ENCODE assay signal across 14 cellular contexts in genomic region chr1:66403031-66403731, GRCh38.
DNase-seq lines count a peak whose midpoint lies in the region; ATAC-seq, FAIRE-seq and TF ChIP-seq lines count a peak whose summit lies in the region.
"Had no signal": no experiment of that assay in that cellular context is flagged by ENCODE, and none has a peak within 500 bp of the region (broad histone marks: within the 10 kb centered on the region; RNA-seq: fewer than 3 reads in every experiment).

No MANE protein-coding gene starts in this region.

- H3K27ac ChIP-seq in HCT116 (ENCODE audit: low read depth, low read length): no peak overlapping the region
- H3K27ac ChIP-seq in caudate nucleus (ENCODE audit: low read depth, low read length): peak overlapping the region; percentile 52
- H3K27ac ChIP-seq in neural progenitor cell: no peak overlapping the region
- H3K27ac ChIP-seq in effector memory CD4-positive, alpha-beta T cell (ENCODE audit: insufficient read depth, low read length, poor library complexity, severe bottlenecking): no peak overlapping the region
- H3K27ac ChIP-seq: GM23248, neutrophil had no signal

- no peaks in the 10 kb centered on the region for H3K27me3 Mint-ChIP-seq in neural progenitor cell (ENCODE audit: insufficient read depth, low read depth)
- H3K27me3 Mint-ChIP-seq: activated naive CD8-positive, alpha-beta T cell had no signal

- RAD21 ChIA-PET in HCT116 (lab: Charles Lee; ENCODE audit: low non-redundant PET in 1 of 2, low total read pairs in 2 of 2, uncharacterized antibody in 2 of 2, unreplicated experiment in 2 of 2): no interaction called here

- CTCF ChIA-PET in HCT116 (lab: Charles Lee): no interaction called here

- H3K4me1 ChIP-seq in HCT116 (ENCODE audit: control insufficient read depth in 1 of 2, insufficient read depth in 2 of 2, low read length in 2 of 2) (no peaks in the 10 kb centered on the region), neural progenitor cell (no peaks in the 10 kb centered on the region)
- no peaks in the 10 kb centered on the region for H3K4me1 ChIP-seq in effector memory CD4-positive, alpha-beta T cell (ENCODE audit: control insufficient read depth, insufficient read depth, low read length, poor library complexity, severe bottlenecking)

- H3K36me3 Mint-ChIP-seq in neural progenitor cell: no peaks in the 10 kb centered on the region
- H3K36me3 Mint-ChIP-seq: CD14-positive monocyte had no signal

- H3K9me3 ChIP-seq in HCT116 (ENCODE audit: control insufficient read depth in 1 of 2, insufficient read depth in 1 of 2, low read depth in 1 of 2, low read length in 2 of 2) (no peaks in the 10 kb centered on the region), neural progenitor cell (ENCODE audit: low read depth) (no peaks in the 10 kb centered on the region)
- no peaks in the 10 kb centered on the region for H3K9me3 ChIP-seq in effector memory CD4-positive, alpha-beta T cell (ENCODE audit: control insufficient read depth, low read length)
- H3K9me3 ChIP-seq: neutrophil had no signal

- H3K36me3 ChIP-seq in HCT116 (ENCODE audit: control insufficient read depth in 1 of 2, insufficient read depth in 2 of 2, low read length in 2 of 2): no peaks in the 10 kb centered on the region
- no peaks in the 10 kb centered on the region for H3K36me3 ChIP-seq in neural progenitor cell
- H3K36me3 ChIP-seq in effector memory CD4-positive, alpha-beta T cell (ENCODE audit: control insufficient read depth, insufficient read depth, low read length): no peaks in the 10 kb centered on the region
- H3K36me3 ChIP-seq: neutrophil had no signal

- H3K9ac ChIP-seq in HCT116 (ENCODE audit: low read length) (no peak overlapping the region), neural progenitor cell (no peak overlapping the region)
- H3K9ac ChIP-seq: GM23248 had no signal

- H3K4me3 ChIP-seq in HCT116 (replicated peaks in 1 of 2; ENCODE audit: low read depth in 1 of 2, low read length in 2 of 2) (no peak overlapping the region), neural progenitor cell (no peak overlapping the region)
- H3K4me3 ChIP-seq in effector memory CD4-positive, alpha-beta T cell (ENCODE audit: insufficient read depth, low read depth, low read length, poor library complexity, severe bottlenecking): no peak overlapping the region
- H3K4me3 ChIP-seq: GM23248 had no signal

- ATAC-seq in HCT116 (peak; percentile 53), HG03565 (IDR thresholded peaks at IDR 0.05; ENCODE audit: unreplicated experiment) (no peak), GM21528 (IDR thresholded peaks at IDR 0.05; ENCODE audit: low FRiP score, unreplicated experiment) (no peak)
- ATAC-seq: HepG2 had no signal

- no peaks in the 10 kb centered on the region for H3K9me3 Mint-ChIP-seq in neural progenitor cell

- intact Hi-C loops in HCT116 (cut with micrococcal nuclease): no loop called here

- DNase-seq in D721Med (ENCODE audit: insufficient read length, low spot score) (no peak), HCT116 (ENCODE audit: low read depth, low spot score) (no peak), caudate nucleus (lab: John Stamatoyannopoulos, UW) (no peak), neural progenitor cell (ENCODE audit: low spot score) (no peak), Kasumi-1 (lab: John Stamatoyannopoulos, UW) (no peak)
- no peak for DNase-seq in effector memory CD4-positive, alpha-beta T cell
- DNase-seq: GM23248, NCI-H2081 treated with DMSO at 0.1 percent for 48 hours had no signal

- no peaks in the 10 kb centered on the region for H3K9me2 ChIP-seq in HCT116 (ENCODE audit: insufficient read depth)

- H3K4me1 Mint-ChIP-seq in neural progenitor cell: peaks cover 10% of the 10 kb centered on the region

- H3K79me2 ChIP-seq in HCT116 (ENCODE audit: insufficient read depth, low read length): no peaks in the 10 kb centered on the region
- no peaks in the 10 kb centered on the region for H3K79me2 ChIP-seq in neural progenitor cell (ENCODE audit: low read depth)

- TF ChIP-seq CTCF in D721Med (IDR thresholded peaks at IDR 0.05; ENCODE audit: insufficient read depth, missing control alignments) (peak; percentile 14), HCT116 (IDR thresholded peaks at IDR 0.05 in 2 of 3, conservative IDR thresholded peaks at IDR 0.05 in 1 of 3; ENCODE audit: borderline replicate concordance in 1 of 3, insufficient read depth in 1 of 3, low read depth in 2 of 3, low read length in 2 of 3) (peak in 1 of 3 experiments; percentile 33; a peak in 1 of 6 replicates), neural progenitor cell (IDR thresholded peaks at IDR 0.05) (peak; percentile 26)

- FAIRE-seq in D721Med (lab: Jason Lieb, UNC): peak; percentile 88
- FAIRE-seq: HepG2 had no signal

- no peak overlapping the region for H3K27ac Mint-ChIP-seq in neural progenitor cell
- H3K27ac Mint-ChIP-seq: activated naive CD8-positive, alpha-beta T cell; CD14-positive monocyte had no signal

- no peak overlapping the region for H3K4me3 Mint-ChIP-seq in neural progenitor cell
- H3K4me3 Mint-ChIP-seq: activated naive CD8-positive, alpha-beta T cell; CD14-positive monocyte had no signal

- POLR2A ChIA-PET in HCT116 (lab: Charles Lee): no interaction called here

- no peak for TF ChIP-seq POLR2A in HCT116 (IDR thresholded peaks at IDR 0.05; ENCODE audit: borderline replicate concordance, extremely low read depth, insufficient read depth, insufficient read length)

- H3K27me3 ChIP-seq in HCT116 (ENCODE audit: insufficient read depth, low read length): no peaks in the 10 kb centered on the region
- H3K27me3 ChIP-seq in neural progenitor cell: no peaks in the 10 kb centered on the region
- no peaks in the 10 kb centered on the region for H3K27me3 ChIP-seq in effector memory CD4-positive, alpha-beta T cell (replicated peaks; ENCODE audit: control insufficient read depth, insufficient read depth, low read length, poor library complexity, severe bottlenecking)
- H3K27me3 ChIP-seq: neutrophil had no signal

- no peaks in the 10 kb centered on the region for H3F3A ChIP-seq in neural progenitor cell (ENCODE audit: low read depth)

- H4K20me1 ChIP-seq in HCT116 (ENCODE audit: insufficient read depth) (no peaks in the 10 kb centered on the region), neural progenitor cell (ENCODE audit: low read depth) (no peaks in the 10 kb centered on the region)

- no TSS peak for BruUV-seq in HCT116 (replicated peaks; lab: Mats Ljungman, UMichigan)

- H3K4me2 ChIP-seq in HCT116 (ENCODE audit: low read length) (no peak overlapping the region), neural progenitor cell (no peak overlapping the region)

- TF ChIP-seq RAD21 in HCT116 (IDR thresholded peaks at IDR 0.05; ENCODE audit: low read depth): no peak

- H2AFZ ChIP-seq in HCT116 (ENCODE audit: low read depth, low read length, poor library complexity, severe bottlenecking) (peak overlapping the region; percentile 54), neural progenitor cell (replicated peaks) (no peak overlapping the region)
- H2AFZ ChIP-seq: GM23248 had no signal

TF ChIP-seq in HCT116, 20 proteins besides CTCF, POLR2A, EP300 and RAD21:
- no peak for TF ChIP-seq CBX3 (IDR thresholded peaks at IDR 0.05; ENCODE audit: low read depth)
- no peak for TF ChIP-seq SP1 (IDR thresholded peaks at IDR 0.05; ENCODE audit: low read depth)
- TF ChIP-seq CEBPB (IDR thresholded peaks at IDR 0.05; ENCODE audit: low read depth): no peak
